10 cellular contexts compared by ENCODE assay signal in genomic region chr19:6828306-6828697, GRCh38. TPM values are rescaled to one million over a fixed set of nuclear protein-coding genes. Genes with fewer than 3 reads are reported as not detected.
DNase-seq lines count a peak whose midpoint lies in the region; ATAC-seq and TF ChIP-seq lines count a peak whose summit lies in the region.
"Had no signal": no experiment of that assay in that cellular context is flagged by ENCODE, and none has a peak within 500 bp of the region (broad histone marks: within the 10 kb centered on the region; RNA-seq: fewer than 3 reads in every experiment).

No MANE protein-coding gene starts in this region.

- no peaks in the 10 kb centered on the region for H3K79me1 ChIP-seq in trophoblast cell (ENCODE audit: low read length)

- peaks cover 12% of the 10 kb centered on the region for H3K4me1 Mint-ChIP-seq in activated CD4-positive, alpha-beta T cell treated with anti-CD3 and anti-CD28 coated beads, Interleukin-2, amount 10 ng/mL, durations not matched to agents 24 days and 14 days
- no peaks in the 10 kb centered on the region for H3K4me1 Mint-ChIP-seq in endodermal cell

- no peak for ATAC-seq in omental fat pad (ENCODE audit: low FRiP score)

- H3K18ac ChIP-seq in trophoblast cell (ENCODE audit: low read length) = no peak overlapping the region

- H3K4me3 ChIP-seq in MG63 = no peak overlapping the region
- H3K4me3 ChIP-seq in endodermal cell (ENCODE audit: low read length) = no peak overlapping the region
- H3K4me3 ChIP-seq in trophoblast cell (ENCODE audit: low read depth, low read length) = no peak overlapping the region
- H3K4me3 ChIP-seq in thyroid gland (replicated peaks in 1 of 3) = no peak overlapping the region

- no peak overlapping the region for H3K4ac ChIP-seq in trophoblast cell (ENCODE audit: low read depth, low read length)

- no peak overlapping the region for H4K8ac ChIP-seq in trophoblast cell (ENCODE audit: low read depth, low read length)

- no peak overlapping the region for H2AK5ac ChIP-seq in trophoblast cell (ENCODE audit: low read length)

- H3K27me3 ChIP-seq in MG63 (no peaks in the 10 kb centered on the region), endodermal cell (ENCODE audit: control insufficient read depth, insufficient read depth, low read length, poor library complexity, severe bottlenecking) (no peaks in the 10 kb centered on the region), trophoblast cell (ENCODE audit: insufficient read depth, low read length) (no peaks in the 10 kb centered on the region), thyroid gland (no peaks in the 10 kb centered on the region)

- H3K79me2 ChIP-seq in trophoblast cell (ENCODE audit: control insufficient read depth, insufficient read depth, low read length, poor library complexity) = no peaks in the 10 kb centered on the region

- H3K9ac ChIP-seq in endodermal cell (ENCODE audit: extremely low read depth, low read length, poor library complexity, severe bottlenecking) = no peak overlapping the region
- H3K9ac ChIP-seq in trophoblast cell (ENCODE audit: low read length) = no peak overlapping the region

- no peak overlapping the region for H3K27ac ChIP-seq in endodermal cell (ENCODE audit: low read depth, low read length)
- no peak overlapping the region for H3K27ac ChIP-seq in trophoblast cell (ENCODE audit: low read depth, low read length)
- H3K27ac ChIP-seq in thyroid gland = no peak overlapping the region

- peaks cover 88% of the 10 kb centered on the region for H3K36me3 Mint-ChIP-seq in activated CD4-positive, alpha-beta T cell treated with anti-CD3 and anti-CD28 coated beads, Interleukin-2, amount 10 ng/mL, durations not matched to agents 24 days and 14 days (ENCODE audit: low read depth)
- H3K36me3 Mint-ChIP-seq in endodermal cell (ENCODE audit: low read depth) = no peaks in the 10 kb centered on the region

- H3K27me3 Mint-ChIP-seq in activated CD4-positive, alpha-beta T cell treated with anti-CD3 and anti-CD28 coated beads, Interleukin-2, amount 10 ng/mL, durations not matched to agents 24 days and 14 days = no peaks in the 10 kb centered on the region
- peaks cover 12% of the 10 kb centered on the region for H3K27me3 Mint-ChIP-seq in endodermal cell (ENCODE audit: insufficient read depth)

- H3K9me3 Mint-ChIP-seq in activated CD4-positive, alpha-beta T cell treated with anti-CD3 and anti-CD28 coated beads, Interleukin-2, amount 10 ng/mL, durations not matched to agents 24 days and 14 days = no peaks in the 10 kb centered on the region
- H3K9me3 Mint-ChIP-seq in endodermal cell = peaks cover 37% of the 10 kb centered on the region

- no peak overlapping the region for H4K12ac ChIP-seq in trophoblast cell (ENCODE audit: low read depth, low read length)

- no peaks in the 10 kb centered on the region for H3K4me1 ChIP-seq in endodermal cell (ENCODE audit: control insufficient read depth, insufficient read depth, low read length)
- no peaks in the 10 kb centered on the region for H3K4me1 ChIP-seq in trophoblast cell (ENCODE audit: control insufficient read depth in 1 of 2, insufficient read depth in 2 of 2, low read length in 2 of 2)
- no peaks in the 10 kb centered on the region for H3K4me1 ChIP-seq in thyroid gland

- no peak overlapping the region for H3K4me3 Mint-ChIP-seq in activated CD4-positive, alpha-beta T cell treated with anti-CD3 and anti-CD28 coated beads, Interleukin-2, amount 10 ng/mL, durations not matched to agents 24 days and 14 days
- H3K4me3 Mint-ChIP-seq in endodermal cell = no peak overlapping the region

- no peak overlapping the region for H4K91ac ChIP-seq in trophoblast cell (ENCODE audit: low read depth, low read length)

- TF ChIP-seq CTCF in endodermal cell (conservative IDR thresholded peaks at IDR 0.05) (no peak), omental fat pad (IDR thresholded peaks at IDR 0.05) (no peak), thyroid gland (IDR thresholded peaks at IDR 0.05) (no peak)

- peak overlapping the region; percentile 51 for H3K27ac Mint-ChIP-seq in activated CD4-positive, alpha-beta T cell treated with anti-CD3 and anti-CD28 coated beads, Interleukin-2, amount 10 ng/mL, durations not matched to agents 24 days and 14 days
- no peak overlapping the region for H3K27ac Mint-ChIP-seq in endodermal cell

- H2BK12ac ChIP-seq in trophoblast cell (ENCODE audit: low read length) = no peak overlapping the region

- no peak overlapping the region for H2BK5ac ChIP-seq in trophoblast cell (ENCODE audit: low read depth, low read length, poor library complexity)

- no peak overlapping the region for H2AFZ ChIP-seq in trophoblast cell (ENCODE audit: insufficient read depth, low read length, poor library complexity)

- H3K14ac ChIP-seq in trophoblast cell (ENCODE audit: low read length) = no peak overlapping the region

- no peak overlapping the region for H3K4me2 ChIP-seq in trophoblast cell (ENCODE audit: low read length)

- no peak for DNase-seq in activated CD4-positive, alpha-beta T cell treated with anti-CD3 and anti-CD28 coated beads, Interleukin-2, amount 10 ng/mL, durations not matched to agents 24 days and 14 days
- no peak for DNase-seq in activated CD4-positive, alpha-beta T cell treated with anti-CD3 and anti-CD28 coated beads, Interleukin-2, amount 50 U/mL, for 4 hours
- DNase-seq in MG63 = peak; percentile 4
- DNase-seq in endodermal cell = peak; percentile 86
- DNase-seq in trophoblast cell = peak; percentile 93 to 96
- no peak for DNase-seq in NCI-H2196 treated with DMSO at 0.1 percent for 48 hours (lab: John Stamatoyannopoulos, UW; ENCODE audit: unreplicated experiment)
- DNase-seq in omental fat pad (ENCODE audit: low spot score) = no peak
- DNase-seq in thyroid gland = no peak

- no peak overlapping the region for H3K23ac ChIP-seq in trophoblast cell (ENCODE audit: low read length)

- WGBS in endodermal cell (ENCODE audit: insufficient coverage in 1 of 2, insufficient read length in 1 of 2), 2 experiments = 77 to 94% methylated on average over 5 to 14 of the region's 14 CpGs
- no CpG with 5 or more reads among the region's 14 CpGs for WGBS in trophoblast cell (ENCODE audit: extremely low coverage, insufficient coverage, insufficient read length)
- WGBS in thyroid gland, 2 donors = 41 to 49% methylated on average over 8 to 14 of the region's 14 CpGs

- no peaks in the 10 kb centered on the region for H3K9me3 ChIP-seq in MG63
- peaks cover 44% of the 10 kb centered on the region for H3K9me3 ChIP-seq in endodermal cell (ENCODE audit: control insufficient read depth, low read length)
- peaks cover 14% of the 10 kb centered on the region for H3K9me3 ChIP-seq in trophoblast cell (ENCODE audit: insufficient read depth, low read depth, low read length)
- no peaks in the 10 kb centered on the region for H3K9me3 ChIP-seq in thyroid gland

- intact Hi-C loops in activated CD4-positive, alpha-beta T cell treated with anti-CD3 and anti-CD28 coated beads, Interleukin-2, amount 10 ng/mL, durations not matched to agents 24 days and 14 days (cut with micrococcal nuclease) = no loop called here
- intact Hi-C loops in thyroid gland (cut with DNase I) = no loop called here

- TF ChIP-seq POLR2A in thyroid gland (IDR thresholded peaks at IDR 0.05) = no peak

- H3K36me3 ChIP-seq in MG63 = no peaks in the 10 kb centered on the region
- H3K36me3 ChIP-seq in endodermal cell (ENCODE audit: control insufficient read depth, insufficient read depth, low read length) = no peaks in the 10 kb centered on the region
- H3K36me3 ChIP-seq in trophoblast cell (ENCODE audit: control insufficient read depth in 1 of 2, insufficient read depth in 2 of 2, low read length in 2 of 2) = no peaks in the 10 kb centered on the region
- no peaks in the 10 kb centered on the region for H3K36me3 ChIP-seq in thyroid gland

- H2BK120ac ChIP-seq in trophoblast cell (ENCODE audit: insufficient read depth, low read length, poor library complexity) = no peak overlapping the region

RNA-seq across cellular contexts. Expression of gene VAV1, which starts 55.8 kb away (rescaled TPM):
- total RNA-seq in activated CD4-positive, alpha-beta T cell treated with anti-CD3 and anti-CD28 coated beads, Interleukin-2, amount 10 ng/mL, durations not matched to agents 24 days and 14 days = 75.3 and 78.9 TPM in 2 replicates
- total RNA-seq in MG63 (2014; rRNA removed; shearing (Covaris generic); ENCODE audit: low replicate concordance) = 0.63 TPM in 1 of 2 replicates, not detected in the other
- total RNA-seq in endodermal cell = not detected
- polyA plus RNA-seq in endodermal cell (2013, experiment 1 of 2) = not detected
- not detected for polyA plus RNA-seq in endodermal cell (2013, experiment 2 of 2)
- polyA plus RNA-seq in trophoblast cell (2013) = 0.12 and 0.24 TPM in 2 replicates
- 10 to 100 TPM in 3 of 4 donors, 1 to 10 TPM in 1; 9.4 to 18.9 (median 13.5) TPM for total RNA-seq in omental fat pad
- total RNA-seq in thyroid gland = 1 to 10 TPM; 1.7 to 4.3 (median 2.6) TPM

RNA-seq across cellular contexts. Expression of gene ADGRE1, which starts 59.1 kb away (rescaled TPM):
- 3.8 and 4.3 TPM in 2 replicates for total RNA-seq in activated CD4-positive, alpha-beta T cell treated with anti-CD3 and anti-CD28 coated beads, Interleukin-2, amount 10 ng/mL, durations not matched to agents 24 days and 14 days
- 17.3 and 17.8 TPM in 2 replicates for total RNA-seq in MG63 (2014; rRNA removed; shearing (Covaris generic); ENCODE audit: low replicate concordance)
- not detected for total RNA-seq in endodermal cell
- not detected for polyA plus RNA-seq in endodermal cell (2013, experiment 1 of 2)
- not detected for polyA plus RNA-seq in endodermal cell (2013, experiment 2 of 2)
- not detected in 2 replicates for polyA plus RNA-seq in trophoblast cell (2013)
- total RNA-seq in omental fat pad = 1 to 10 TPM in 1 of 4 donors, under 1 TPM in 2, not detected in 1; 0.24 to 3.9 (median 0.37) TPM
- not detected for total RNA-seq in thyroid gland
- total RNA-seq: dermis microvascular lymphatic vessel endothelial cell, frontal cortex had no signal

Comparison
In these comparisons a context has a peak if more than half of its experiments do, and no peak if none do; other contexts are left out.
1. DNase-seq: peak in MG63 (single experiment), endodermal cell (single experiment) and trophoblast cell (2 of 2); none in activated CD4-positive, alpha-beta T cell treated with anti-CD3 and anti-CD28 coated beads, Interleukin-2, amount 10 ng/mL, durations not matched to agents 24 days and 14 days (single experiment), activated CD4-positive, alpha-beta T cell treated with anti-CD3 and anti-CD28 coated beads, Interleukin-2, amount 50 U/mL, for 4 hours (0 of 2), NCI-H2196 treated with DMSO at 0.1 percent for 48 hours (single experiment), omental fat pad (single experiment) and thyroid gland (0 of 2).